ENCODE assay signal across 19 cellular contexts in genomic region chr1:193219391-193219790, GRCh38. TPM values are rescaled to one million over a fixed set of nuclear protein-coding genes. Genes with fewer than 3 reads are reported as not detected.
DNase-seq lines count a peak whose midpoint lies in the region; ATAC-seq and TF ChIP-seq lines count a peak whose summit lies in the region.
"Had no signal": no experiment of that assay in that cellular context is flagged by ENCODE, and none has a peak within 500 bp of the region (broad histone marks: within the 10 kb centered on the region; RNA-seq: fewer than 3 reads in every experiment).

No MANE protein-coding gene starts in this region.

- H3K27ac ChIP-seq in breast epithelium (no peak overlapping the region), GM23338 (ENCODE audit: low read depth) (0 out of 2 replicates have a peak overlapping the region, but pooled peaks have one; percentile 27), OCI-LY3 (ENCODE audit: low read length) (peak overlapping the region; percentile 43; the same call in 1 of the 2 replicates), PC-3 (ENCODE audit: low read length) (no peak overlapping the region)
- H3K27ac ChIP-seq: GM23248 had no signal

- peak overlapping the region; percentile 28 for H3K27ac Mint-ChIP-seq in MCF 10A (ENCODE audit: low read depth, unreplicated experiment)
- H3K27ac Mint-ChIP-seq in GM23338: peak overlapping the region; percentile 63; the same call in 1 of the 2 replicates
- peak overlapping the region; percentile 19 for H3K27ac Mint-ChIP-seq in progenitor cell of endocrine pancreas

- POLR2A ChIA-PET in MCF 10A (lab: Yijun Ruan, JAX): interaction anchor here (0.7 to 1.1 kb wide), 3 partner anchors 9 to 59 kb away, joined by 3 to 4 read pairs (median 3); no protein-coding TSS in a partner anchor
- POLR2A ChIA-PET in PC-3 (lab: Charles Lee; ENCODE audit: unreplicated experiment): interaction anchor here (0.6 kb wide), 1 partner anchor 36 kb away, joined by 5 read pairs; no protein-coding TSS in a partner anchor

- H2AFZ ChIP-seq in GM23338 (no peak overlapping the region), OCI-LY3 (ENCODE audit: low read depth, low read length) (no peak overlapping the region), PC-3 (ENCODE audit: low read length) (no peak overlapping the region)
- H2AFZ ChIP-seq: GM23248 had no signal

- H3K36me3 ChIP-seq in breast epithelium: no peaks in the 10 kb centered on the region
- H3K36me3 ChIP-seq in GM23338 (ENCODE audit: insufficient read depth): no peaks in the 10 kb centered on the region
- peaks cover 41% of the 10 kb centered on the region for H3K36me3 ChIP-seq in OCI-LY3 (replicated peaks; ENCODE audit: low read depth, low read length)
- H3K36me3 ChIP-seq in PC-3 (ENCODE audit: low read depth, low read length): no peaks in the 10 kb centered on the region; the same call in 1 of the 2 replicates

- no peak for TF ChIP-seq CTCF in MCF 10A (IDR thresholded peaks at IDR 0.05; ENCODE audit: unreplicated experiment)
- TF ChIP-seq CTCF in breast epithelium (IDR thresholded peaks at IDR 0.05): no peak
- no peak for TF ChIP-seq CTCF in GM23338 (conservative IDR thresholded peaks at IDR 0.05; ENCODE audit: low read depth in 2 of 2)
- TF ChIP-seq CTCF in OCI-LY3 (IDR thresholded peaks at IDR 0.05; ENCODE audit: low read depth, low read length): no peak
- no peak for TF ChIP-seq CTCF in progenitor cell of endocrine pancreas (IDR thresholded peaks at IDR 0.05; ENCODE audit: unreplicated experiment)
- TF ChIP-seq CTCF in PC-3 (conservative IDR thresholded peaks at IDR 0.05; ENCODE audit: low read depth, low read length): no peak

- H3K9ac ChIP-seq in OCI-LY3 (ENCODE audit: low read length) (no peak overlapping the region), PC-3 (ENCODE audit: low read length) (no peak overlapping the region)
- H3K9ac ChIP-seq: GM23248 had no signal

- H4K20me1 ChIP-seq in GM23338 (replicated peaks; ENCODE audit: insufficient read depth) (no peaks in the 10 kb centered on the region; the same call in none of the 2 replicates), OCI-LY3 (ENCODE audit: insufficient read depth, low read length) (peaks cover 12% of the 10 kb centered on the region; the same call in 1 of the 2 replicates), PC-3 (ENCODE audit: low read length) (no peaks in the 10 kb centered on the region)

- H3K9me3 ChIP-seq in breast epithelium (no peaks in the 10 kb centered on the region), OCI-LY3 (ENCODE audit: insufficient read depth, low read length) (no peaks in the 10 kb centered on the region), PC-3 (ENCODE audit: low read length) (no peaks in the 10 kb centered on the region)
- H3K9me3 ChIP-seq: Caco-2 had no signal

- no peaks in the 10 kb centered on the region for H3F3A ChIP-seq in GM23338 (replicated peaks; ENCODE audit: low read depth)
- H3F3A ChIP-seq in PC-3 (ENCODE audit: low read length, unreplicated experiment): no peaks in the 10 kb centered on the region

- no peak for DNase-seq in MCF 10A (ENCODE audit: unreplicated experiment)
- no peak for DNase-seq in breast epithelium (ENCODE audit: low spot score in 2 of 2)
- no peak for DNase-seq in GM23338 (ENCODE audit: low spot score)
- DNase-seq in progenitor cell of endocrine pancreas (ENCODE audit: low spot score, unreplicated experiment): no peak
- DNase-seq in NCI-H128 (lab: John Stamatoyannopoulos, UW; ENCODE audit: unreplicated experiment): no peak
- no peak for DNase-seq in NCI-H1694 (lab: John Stamatoyannopoulos, UW)
- no peak for DNase-seq in PC-3
- DNase-seq: C1 segment of cervical spinal cord; Caco-2; CD4-positive, alpha-beta memory T cell; DMS53; DMS79 treated with DMSO at 0.1 percent for 48 hours; GF-D8; GM23248; H9 had no signal

- BruUV-seq in MCF 10A (replicated peaks; lab: Mats Ljungman, UMichigan) (no TSS peak), PC-3 (replicated peaks; lab: Mats Ljungman, UMichigan) (no TSS peak)

- H3K4me1 Mint-ChIP-seq in MCF 10A (ENCODE audit: insufficient read depth, unreplicated experiment) (no peaks in the 10 kb centered on the region), GM23338 (peaks cover 44% of the 10 kb centered on the region), progenitor cell of endocrine pancreas (ENCODE audit: low read depth) (peaks cover 2% of the 10 kb centered on the region)

- H3K9me3 Mint-ChIP-seq in MCF 10A (ENCODE audit: unreplicated experiment): no peaks in the 10 kb centered on the region
- no peaks in the 10 kb centered on the region for H3K9me3 Mint-ChIP-seq in GM23338
- peaks cover 10% of the 10 kb centered on the region for H3K9me3 Mint-ChIP-seq in progenitor cell of endocrine pancreas (ENCODE audit: low read depth)
- H3K9me3 Mint-ChIP-seq: CD4-positive, alpha-beta memory T cell; H9 had no signal

- H3K9me2 ChIP-seq in GM23338 (ENCODE audit: insufficient read depth): no peaks in the 10 kb centered on the region
- H3K9me2 ChIP-seq in PC-3 (replicated peaks; ENCODE audit: low read length): no peaks in the 10 kb centered on the region

- H3K4me3 ChIP-seq in breast epithelium (no peak overlapping the region), GM23338 (no peak overlapping the region), OCI-LY3 (ENCODE audit: low read length) (peak overlapping the region; percentile 46; the same call in 1 of the 2 replicates), PC-3 (ENCODE audit: low read length) (no peak overlapping the region)
- H3K4me3 ChIP-seq: GM23248 had no signal

- H3K79me2 ChIP-seq in GM23338 (replicated peaks; ENCODE audit: insufficient read depth): peaks cover 12% of the 10 kb centered on the region
- H3K79me2 ChIP-seq in OCI-LY3 (ENCODE audit: low read length): 0 out of 2 replicates have a peak, but pooled peaks cover 3% of the 10 kb centered on the region
- no peaks in the 10 kb centered on the region for H3K79me2 ChIP-seq in PC-3 (ENCODE audit: low read length)

- TF ChIP-seq POLR2A in breast epithelium (IDR thresholded peaks at IDR 0.05): no peak

- CTCF ChIA-PET in MCF 10A (lab: Yijun Ruan, JAX) (no interaction called here), PC-3 (lab: Charles Lee) (no interaction called here)

- H3K27me3 ChIP-seq in breast epithelium (no peaks in the 10 kb centered on the region), GM23338 (ENCODE audit: insufficient read depth) (no peaks in the 10 kb centered on the region), OCI-LY3 (ENCODE audit: low read depth, low read length) (no peaks in the 10 kb centered on the region), PC-3 (ENCODE audit: low read length) (no peaks in the 10 kb centered on the region)

- intact Hi-C loops in MCF 10A (cut with micrococcal nuclease): no loop called here
- intact Hi-C loops in breast epithelium (cut with DNase I; ENCODE audit: low total_unique reads): no loop called here
- intact Hi-C loops in PC-3 (cut with micrococcal nuclease): no loop called here

- ATAC-seq in GM23338: no peak
- ATAC-seq in PC-3: no peak
- ATAC-seq: HCT116 had no signal

- H3K27me3 Mint-ChIP-seq in MCF 10A (ENCODE audit: insufficient read depth, unreplicated experiment) (no peaks in the 10 kb centered on the region), GM23338 (ENCODE audit: insufficient read depth, low read depth, poor library complexity) (peaks cover 2% of the 10 kb centered on the region), progenitor cell of endocrine pancreas (no peaks in the 10 kb centered on the region)
- H3K27me3 Mint-ChIP-seq: CD4-positive, alpha-beta memory T cell had no signal

- H3K4me1 ChIP-seq in breast epithelium: no peaks in the 10 kb centered on the region
- peaks cover 26% of the 10 kb centered on the region for H3K4me1 ChIP-seq in GM23338 (ENCODE audit: insufficient read depth)
- peaks cover 37% of the 10 kb centered on the region for H3K4me1 ChIP-seq in OCI-LY3 (ENCODE audit: low read length)
- H3K4me1 ChIP-seq in PC-3 (ENCODE audit: insufficient read depth, low read length): no peaks in the 10 kb centered on the region
- H3K4me1 ChIP-seq: Caco-2 had no signal

- H3K4me2 ChIP-seq in GM23338: no peak overlapping the region
- H3K4me2 ChIP-seq in OCI-LY3 (ENCODE audit: low read length): peak overlapping the region; percentile 56
- no peak overlapping the region for H3K4me2 ChIP-seq in PC-3 (ENCODE audit: low read length)

- no peak overlapping the region for H3K4me3 Mint-ChIP-seq in MCF 10A (ENCODE audit: unreplicated experiment)
- no peak overlapping the region for H3K4me3 Mint-ChIP-seq in GM23338
- H3K4me3 Mint-ChIP-seq in progenitor cell of endocrine pancreas (ENCODE audit: low read depth): no peak overlapping the region
- H3K4me3 Mint-ChIP-seq: CD4-positive, alpha-beta memory T cell; H9 had no signal

- peaks cover 55% of the 10 kb centered on the region for H3K36me3 Mint-ChIP-seq in MCF 10A (ENCODE audit: insufficient read depth, unreplicated experiment)
- H3K36me3 Mint-ChIP-seq in GM23338 (ENCODE audit: low read depth): peaks cover 18% of the 10 kb centered on the region; the same call in 2 of the 3 replicates
- H3K36me3 Mint-ChIP-seq in progenitor cell of endocrine pancreas (ENCODE audit: insufficient read depth): peaks cover 39% of the 10 kb centered on the region

RNA-seq across cellular contexts. Expression of gene B3GALT2, which starts 33.0 kb away (rescaled TPM):
- total RNA-seq in MCF 10A (2022) (not detected in 2 replicates), breast epithelium (under 1 TPM; 0.29 to 0.33 (median 0.32) TPM), progenitor cell of endocrine pancreas (0.44 and 0.79 TPM in 2 replicates), PC-3 (2014; rRNA removed) (not detected in 2 replicates)
- total RNA-seq in GM23338 (2014; rRNA removed; shearing (Covaris generic)): not detected in 2 replicates
- 0.82 and 1.2 TPM in 2 replicates for polyA plus RNA-seq in GM23338 (2016; fragmentation: Nextera tagmentation; extraction: Ambion mirVana)
- total RNA-seq: Caco-2, Daoy, G401, H9 had no signal

Comparison
In these comparisons a context has a peak if more than half of its experiments do, and no peak if none do; other contexts are left out.
1. H3K27ac ChIP-seq: peak in GM23338 (single experiment) and OCI-LY3 (single experiment); none in breast epithelium (0 of 2) and PC-3 (single experiment).
2. Peak in every context shown above with its lines, with median percentiles within 50 percentile points of each other: H3K27ac Mint-ChIP-seq.